In the genomic region with DNA sequence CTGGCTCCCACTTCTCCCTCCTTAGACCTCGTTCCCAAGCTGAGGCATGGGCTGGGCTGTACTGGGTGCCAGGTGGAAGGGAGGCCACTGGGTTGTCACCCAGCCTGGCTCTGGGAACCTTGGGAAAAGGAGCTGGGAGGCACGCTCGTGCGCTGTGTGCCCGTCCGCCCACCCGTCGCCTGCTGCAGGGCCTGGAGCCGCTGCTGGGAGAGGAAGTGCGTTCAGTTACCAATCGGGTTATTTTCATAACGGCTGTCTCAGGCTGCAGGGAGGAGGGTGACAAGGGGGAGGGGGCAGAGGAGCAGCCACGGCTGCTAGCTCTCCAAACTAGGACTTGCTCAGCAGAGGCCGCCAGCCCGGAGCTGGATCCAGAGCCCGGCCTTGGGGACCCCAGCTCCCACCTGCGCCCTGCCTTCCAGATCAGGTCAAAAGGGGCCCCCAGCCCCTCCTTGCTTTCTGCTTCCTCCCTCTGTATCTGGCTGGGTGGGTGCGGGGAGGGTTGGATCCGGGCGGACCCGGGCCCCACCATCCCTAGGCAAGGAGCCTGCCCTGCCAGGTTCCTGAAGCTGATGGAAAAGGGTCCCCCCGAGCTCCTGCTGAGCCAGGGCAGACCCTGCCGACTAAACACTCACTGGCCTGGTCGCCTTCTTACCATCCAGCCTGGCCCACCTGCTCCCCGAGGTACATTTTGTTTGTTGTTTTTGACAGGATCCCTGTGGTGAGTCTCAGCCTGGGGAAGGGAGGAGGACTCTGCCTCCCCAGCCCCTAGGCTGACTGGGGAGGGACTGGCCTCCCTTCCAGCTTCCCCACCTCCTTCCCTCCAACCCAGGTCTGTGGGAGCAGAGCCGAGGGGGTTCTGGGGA, we compare ENCODE assay signal across 1 cellular context.
A peak's percentile ranks its signal among the peaks of the same experiment; 100 is the strongest.
TF ChIP-seq lines count a peak whose summit lies in the region.

No MANE protein-coding gene starts in this region.

TF ChIP-seq in GM12878, 131 proteins besides CTCF, POLR2A, EP300 and RAD21 (continues in another document):
- no peak for TF ChIP-seq WRNIP1 (IDR thresholded peaks at IDR 0.05; ENCODE audit: borderline replicate concordance, low read depth, low read length)
- TF ChIP-seq ASH2L (IDR thresholded peaks at IDR 0.05; ENCODE audit: borderline replicate concordance, low read depth): no peak
- peak in 1 of 2 experiments; percentile 78; a peak in 2 of 3 replicates for TF ChIP-seq EGR1 (IDR thresholded peaks at IDR 0.05; ENCODE audit: borderline replicate concordance in 1 of 2, low read depth in 2 of 2, low read length in 2 of 2)
- no peak for TF ChIP-seq RB1 (IDR thresholded peaks at IDR 0.05; ENCODE audit: borderline replicate concordance)
- peak; percentile 75 for TF ChIP-seq POLR2AphosphoS2 (IDR thresholded peaks at IDR 0.05; ENCODE audit: low read depth, low read length)
- no peak for TF ChIP-seq GABPA (IDR thresholded peaks at IDR 0.05; ENCODE audit: low read depth)
- TF ChIP-seq, protein P1, sequence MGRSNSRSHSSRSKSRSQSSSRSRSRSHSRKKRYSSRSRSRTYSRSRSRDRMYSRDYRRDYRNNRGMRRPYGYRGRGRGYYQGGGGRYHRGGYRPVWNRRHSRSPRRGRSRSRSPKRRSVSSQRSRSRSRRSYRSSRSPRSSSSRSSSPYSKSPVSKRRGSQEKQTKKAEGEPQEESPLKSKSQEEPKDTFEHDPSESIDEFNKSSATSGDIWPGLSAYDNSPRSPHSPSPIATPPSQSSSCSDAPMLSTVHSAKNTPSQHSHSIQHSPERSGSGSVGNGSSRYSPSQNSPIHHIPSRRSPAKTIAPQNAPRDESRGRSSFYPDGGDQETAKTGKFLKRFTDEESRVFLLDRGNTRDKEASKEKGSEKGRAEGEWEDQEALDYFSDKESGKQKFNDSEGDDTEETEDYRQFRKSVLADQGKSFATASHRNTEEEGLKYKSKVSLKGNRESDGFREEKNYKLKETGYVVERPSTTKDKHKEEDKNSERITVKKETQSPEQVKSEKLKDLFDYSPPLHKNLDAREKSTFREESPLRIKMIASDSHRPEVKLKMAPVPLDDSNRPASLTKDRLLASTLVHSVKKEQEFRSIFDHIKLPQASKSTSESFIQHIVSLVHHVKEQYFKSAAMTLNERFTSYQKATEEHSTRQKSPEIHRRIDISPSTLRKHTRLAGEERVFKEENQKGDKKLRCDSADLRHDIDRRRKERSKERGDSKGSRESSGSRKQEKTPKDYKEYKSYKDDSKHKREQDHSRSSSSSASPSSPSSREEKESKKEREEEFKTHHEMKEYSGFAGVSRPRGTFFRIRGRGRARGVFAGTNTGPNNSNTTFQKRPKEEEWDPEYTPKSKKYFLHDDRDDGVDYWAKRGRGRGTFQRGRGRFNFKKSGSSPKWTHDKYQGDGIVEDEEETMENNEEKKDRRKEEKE (IDR thresholded peaks at IDR 0.05): no peak
- TF ChIP-seq TARDBP (IDR thresholded peaks at IDR 0.05; ENCODE audit: borderline replicate concordance): no peak
- TF ChIP-seq SIX5 (IDR thresholded peaks at IDR 0.05; ENCODE audit: low read depth, low read length, severe bottlenecking): no peak
- no peak for TF ChIP-seq RBBP5 (conservative IDR thresholded peaks at IDR 0.05)
- TF ChIP-seq HDGF (IDR thresholded peaks at IDR 0.05): peak; percentile 97
- TF ChIP-seq BACH1 (IDR thresholded peaks at IDR 0.05; ENCODE audit: borderline replicate concordance): peak; percentile 48; the same call in 1 of the 2 replicates
- TF ChIP-seq ZNF24 (IDR thresholded peaks at IDR 0.05): no peak
- no peak for TF ChIP-seq IRF4 (IDR thresholded peaks at IDR 0.05; ENCODE audit: low read depth, low read length)
- TF ChIP-seq KLF5 (IDR thresholded peaks at IDR 0.05; ENCODE audit: partially characterized antibody): peak; percentile 64
- 0 out of 2 replicates have a peak, but pooled peaks have one; percentile 36 for TF ChIP-seq MTA2 (IDR thresholded peaks at IDR 0.05; ENCODE audit: low read depth)
- TF ChIP-seq NR2F1 (conservative IDR thresholded peaks at IDR 0.05): no peak; the same call in 1 of the 2 replicates
- TF ChIP-seq, protein P2, sequence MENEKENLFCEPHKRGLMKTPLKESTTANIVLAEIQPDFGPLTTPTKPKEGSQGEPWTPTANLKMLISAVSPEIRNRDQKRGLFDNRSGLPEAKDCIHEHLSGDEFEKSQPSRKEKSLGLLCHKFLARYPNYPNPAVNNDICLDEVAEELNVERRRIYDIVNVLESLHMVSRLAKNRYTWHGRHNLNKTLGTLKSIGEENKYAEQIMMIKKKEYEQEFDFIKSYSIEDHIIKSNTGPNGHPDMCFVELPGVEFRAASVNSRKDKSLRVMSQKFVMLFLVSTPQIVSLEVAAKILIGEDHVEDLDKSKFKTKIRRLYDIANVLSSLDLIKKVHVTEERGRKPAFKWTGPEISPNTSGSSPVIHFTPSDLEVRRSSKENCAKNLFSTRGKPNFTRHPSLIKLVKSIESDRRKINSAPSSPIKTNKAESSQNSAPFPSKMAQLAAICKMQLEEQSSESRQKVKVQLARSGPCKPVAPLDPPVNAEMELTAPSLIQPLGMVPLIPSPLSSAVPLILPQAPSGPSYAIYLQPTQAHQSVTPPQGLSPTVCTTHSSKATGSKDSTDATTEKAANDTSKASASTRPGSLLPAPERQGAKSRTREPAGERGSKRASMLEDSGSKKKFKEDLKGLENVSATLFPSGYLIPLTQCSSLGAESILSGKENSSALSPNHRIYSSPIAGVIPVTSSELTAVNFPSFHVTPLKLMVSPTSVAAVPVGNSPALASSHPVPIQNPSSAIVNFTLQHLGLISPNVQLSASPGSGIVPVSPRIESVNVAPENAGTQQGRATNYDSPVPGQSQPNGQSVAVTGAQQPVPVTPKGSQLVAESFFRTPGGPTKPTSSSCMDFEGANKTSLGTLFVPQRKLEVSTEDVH (IDR thresholded peaks at IDR 0.05; ENCODE audit: low read depth, partially characterized antibody): no peak
- TF ChIP-seq BRCA1 (IDR thresholded peaks at IDR 0.05; ENCODE audit: low read depth, low read length): no peak
- TF ChIP-seq MYC (IDR thresholded peaks at IDR 0.05; ENCODE audit: insufficient read depth, insufficient read length, insufficient replicate concordance, low read length, severe bottlenecking): no peak
- no peak; the same call in 1 of the 2 replicates for TF ChIP-seq LARP7 (IDR thresholded peaks at IDR 0.05)
- no peak for TF ChIP-seq RUNX3 (IDR thresholded peaks at IDR 0.05; ENCODE audit: low read length)
- no peak for TF ChIP-seq CHD4 (IDR thresholded peaks at IDR 0.05)
- TF ChIP-seq, protein P3, sequence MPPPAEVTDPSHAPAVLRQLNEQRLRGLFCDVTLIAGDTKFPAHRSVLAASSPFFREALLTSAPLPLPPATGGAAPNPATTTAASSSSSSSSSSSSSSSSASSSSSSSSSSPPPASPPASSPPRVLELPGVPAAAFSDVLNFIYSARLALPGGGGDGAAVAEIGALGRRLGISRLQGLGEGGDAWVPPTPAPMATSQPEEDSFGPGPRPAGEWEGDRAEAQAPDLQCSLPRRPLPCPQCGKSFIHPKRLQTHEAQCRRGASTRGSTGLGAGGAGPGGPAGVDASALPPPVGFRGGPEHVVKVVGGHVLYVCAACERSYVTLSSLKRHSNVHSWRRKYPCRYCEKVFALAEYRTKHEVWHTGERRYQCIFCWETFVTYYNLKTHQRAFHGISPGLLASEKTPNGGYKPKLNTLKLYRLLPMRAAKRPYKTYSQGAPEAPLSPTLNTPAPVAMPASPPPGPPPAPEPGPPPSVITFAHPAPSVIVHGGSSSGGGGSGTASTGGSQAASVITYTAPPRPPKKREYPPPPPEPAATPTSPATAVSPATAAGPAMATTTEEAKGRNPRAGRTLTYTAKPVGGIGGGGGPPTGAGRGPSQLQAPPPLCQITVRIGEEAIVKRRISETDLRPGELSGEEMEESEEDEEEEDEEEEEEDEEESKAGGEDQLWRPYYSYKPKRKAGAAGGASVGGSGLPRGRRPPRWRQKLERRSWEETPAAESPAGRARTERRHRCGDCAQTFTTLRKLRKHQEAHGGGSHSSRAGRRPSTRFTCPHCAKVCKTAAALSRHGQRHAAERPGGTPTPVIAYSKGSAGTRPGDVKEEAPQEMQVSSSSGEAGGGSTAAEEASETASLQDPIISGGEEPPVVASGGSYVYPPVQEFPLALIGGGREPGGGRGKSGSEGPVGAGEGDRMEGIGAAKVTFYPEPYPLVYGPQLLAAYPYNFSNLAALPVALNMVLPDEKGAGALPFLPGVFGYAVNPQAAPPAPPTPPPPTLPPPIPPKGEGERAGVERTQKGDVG (CRISPR knock-in tag; IDR thresholded peaks at IDR 0.05): peak; percentile 22; the same call in 1 of the 2 replicates
- no peak for TF ChIP-seq ZBED1 (IDR thresholded peaks at IDR 0.05; ENCODE audit: borderline replicate concordance)
- peak; percentile 83 for TF ChIP-seq POLR2AphosphoS5 (IDR thresholded peaks at IDR 0.05; ENCODE audit: low read length)
- TF ChIP-seq, protein P4, sequence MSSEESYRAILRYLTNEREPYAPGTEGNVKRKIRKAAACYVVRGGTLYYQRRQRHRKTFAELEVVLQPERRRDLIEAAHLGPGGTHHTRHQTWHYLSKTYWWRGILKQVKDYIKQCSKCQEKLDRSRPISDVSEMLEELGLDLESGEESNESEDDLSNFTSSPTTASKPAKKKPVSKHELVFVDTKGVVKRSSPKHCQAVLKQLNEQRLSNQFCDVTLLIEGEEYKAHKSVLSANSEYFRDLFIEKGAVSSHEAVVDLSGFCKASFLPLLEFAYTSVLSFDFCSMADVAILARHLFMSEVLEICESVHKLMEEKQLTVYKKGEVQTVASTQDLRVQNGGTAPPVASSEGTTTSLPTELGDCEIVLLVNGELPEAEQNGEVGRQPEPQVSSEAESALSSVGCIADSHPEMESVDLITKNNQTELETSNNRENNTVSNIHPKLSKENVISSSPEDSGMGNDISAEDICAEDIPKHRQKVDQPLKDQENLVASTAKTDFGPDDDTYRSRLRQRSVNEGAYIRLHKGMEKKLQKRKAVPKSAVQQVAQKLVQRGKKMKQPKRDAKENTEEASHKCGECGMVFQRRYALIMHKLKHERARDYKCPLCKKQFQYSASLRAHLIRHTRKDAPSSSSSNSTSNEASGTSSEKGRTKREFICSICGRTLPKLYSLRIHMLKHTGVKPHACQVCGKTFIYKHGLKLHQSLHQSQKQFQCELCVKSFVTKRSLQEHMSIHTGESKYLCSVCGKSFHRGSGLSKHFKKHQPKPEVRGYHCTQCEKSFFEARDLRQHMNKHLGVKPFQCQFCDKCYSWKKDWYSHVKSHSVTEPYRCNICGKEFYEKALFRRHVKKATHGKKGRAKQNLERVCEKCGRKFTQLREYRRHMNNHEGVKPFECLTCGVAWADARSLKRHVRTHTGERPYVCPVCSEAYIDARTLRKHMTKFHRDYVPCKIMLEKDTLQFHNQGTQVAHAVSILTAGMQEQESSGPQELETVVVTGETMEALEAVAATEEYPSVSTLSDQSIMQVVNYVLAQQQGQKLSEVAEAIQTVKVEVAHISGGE (CRISPR knock-in tag; IDR thresholded peaks at IDR 0.05): no peak
- TF ChIP-seq, protein P5, sequence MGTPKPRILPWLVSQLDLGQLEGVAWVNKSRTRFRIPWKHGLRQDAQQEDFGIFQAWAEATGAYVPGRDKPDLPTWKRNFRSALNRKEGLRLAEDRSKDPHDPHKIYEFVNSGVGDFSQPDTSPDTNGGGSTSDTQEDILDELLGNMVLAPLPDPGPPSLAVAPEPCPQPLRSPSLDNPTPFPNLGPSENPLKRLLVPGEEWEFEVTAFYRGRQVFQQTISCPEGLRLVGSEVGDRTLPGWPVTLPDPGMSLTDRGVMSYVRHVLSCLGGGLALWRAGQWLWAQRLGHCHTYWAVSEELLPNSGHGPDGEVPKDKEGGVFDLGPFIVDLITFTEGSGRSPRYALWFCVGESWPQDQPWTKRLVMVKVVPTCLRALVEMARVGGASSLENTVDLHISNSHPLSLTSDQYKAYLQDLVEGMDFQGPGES (IDR thresholded peaks at IDR 0.05): no peak
- TF ChIP-seq STAT1 (conservative IDR thresholded peaks at IDR 0.05): 0 out of 2 replicates have a peak, but pooled peaks have one; percentile 17
- no peak for TF ChIP-seq BMI1 (IDR thresholded peaks at IDR 0.05; ENCODE audit: borderline replicate concordance)
- no peak for TF ChIP-seq CBX5 (IDR thresholded peaks at IDR 0.05; ENCODE audit: low read depth)
- no peak for TF ChIP-seq SMAD1 (IDR thresholded peaks at IDR 0.05; ENCODE audit: low read depth, partially characterized antibody)
- TF ChIP-seq SIN3A (IDR thresholded peaks at IDR 0.05; ENCODE audit: low read depth, low read length): peak; percentile 32; the same call in 1 of the 2 replicates
- TF ChIP-seq DPF2 (IDR thresholded peaks at IDR 0.05): peak; percentile 93
- TF ChIP-seq, protein P6, sequence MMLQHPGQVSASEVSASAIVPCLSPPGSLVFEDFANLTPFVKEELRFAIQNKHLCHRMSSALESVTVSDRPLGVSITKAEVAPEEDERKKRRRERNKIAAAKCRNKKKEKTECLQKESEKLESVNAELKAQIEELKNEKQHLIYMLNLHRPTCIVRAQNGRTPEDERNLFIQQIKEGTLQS (IDR thresholded peaks at IDR 0.05; ENCODE audit: borderline replicate concordance, extremely low read depth, low read depth, low read length): no peak
- TF ChIP-seq, protein P7, sequence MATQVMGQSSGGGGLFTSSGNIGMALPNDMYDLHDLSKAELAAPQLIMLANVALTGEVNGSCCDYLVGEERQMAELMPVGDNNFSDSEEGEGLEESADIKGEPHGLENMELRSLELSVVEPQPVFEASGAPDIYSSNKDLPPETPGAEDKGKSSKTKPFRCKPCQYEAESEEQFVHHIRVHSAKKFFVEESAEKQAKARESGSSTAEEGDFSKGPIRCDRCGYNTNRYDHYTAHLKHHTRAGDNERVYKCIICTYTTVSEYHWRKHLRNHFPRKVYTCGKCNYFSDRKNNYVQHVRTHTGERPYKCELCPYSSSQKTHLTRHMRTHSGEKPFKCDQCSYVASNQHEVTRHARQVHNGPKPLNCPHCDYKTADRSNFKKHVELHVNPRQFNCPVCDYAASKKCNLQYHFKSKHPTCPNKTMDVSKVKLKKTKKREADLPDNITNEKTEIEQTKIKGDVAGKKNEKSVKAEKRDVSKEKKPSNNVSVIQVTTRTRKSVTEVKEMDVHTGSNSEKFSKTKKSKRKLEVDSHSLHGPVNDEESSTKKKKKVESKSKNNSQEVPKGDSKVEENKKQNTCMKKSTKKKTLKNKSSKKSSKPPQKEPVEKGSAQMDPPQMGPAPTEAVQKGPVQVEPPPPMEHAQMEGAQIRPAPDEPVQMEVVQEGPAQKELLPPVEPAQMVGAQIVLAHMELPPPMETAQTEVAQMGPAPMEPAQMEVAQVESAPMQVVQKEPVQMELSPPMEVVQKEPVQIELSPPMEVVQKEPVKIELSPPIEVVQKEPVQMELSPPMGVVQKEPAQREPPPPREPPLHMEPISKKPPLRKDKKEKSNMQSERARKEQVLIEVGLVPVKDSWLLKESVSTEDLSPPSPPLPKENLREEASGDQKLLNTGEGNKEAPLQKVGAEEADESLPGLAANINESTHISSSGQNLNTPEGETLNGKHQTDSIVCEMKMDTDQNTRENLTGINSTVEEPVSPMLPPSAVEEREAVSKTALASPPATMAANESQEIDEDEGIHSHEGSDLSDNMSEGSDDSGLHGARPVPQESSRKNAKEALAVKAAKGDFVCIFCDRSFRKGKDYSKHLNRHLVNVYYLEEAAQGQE (IDR thresholded peaks at IDR 0.05; ENCODE audit: low read depth, low read length): no peak
- TF ChIP-seq BCL11A (IDR thresholded peaks at IDR 0.05; ENCODE audit: low read depth, low read length): no peak
- TF ChIP-seq ZNF384 (IDR thresholded peaks at IDR 0.05; ENCODE audit: borderline replicate concordance, low read depth, low read length): no peak
